Comparison of ENCODE assay signal across 8 cellular contexts in the genomic region with DNA sequence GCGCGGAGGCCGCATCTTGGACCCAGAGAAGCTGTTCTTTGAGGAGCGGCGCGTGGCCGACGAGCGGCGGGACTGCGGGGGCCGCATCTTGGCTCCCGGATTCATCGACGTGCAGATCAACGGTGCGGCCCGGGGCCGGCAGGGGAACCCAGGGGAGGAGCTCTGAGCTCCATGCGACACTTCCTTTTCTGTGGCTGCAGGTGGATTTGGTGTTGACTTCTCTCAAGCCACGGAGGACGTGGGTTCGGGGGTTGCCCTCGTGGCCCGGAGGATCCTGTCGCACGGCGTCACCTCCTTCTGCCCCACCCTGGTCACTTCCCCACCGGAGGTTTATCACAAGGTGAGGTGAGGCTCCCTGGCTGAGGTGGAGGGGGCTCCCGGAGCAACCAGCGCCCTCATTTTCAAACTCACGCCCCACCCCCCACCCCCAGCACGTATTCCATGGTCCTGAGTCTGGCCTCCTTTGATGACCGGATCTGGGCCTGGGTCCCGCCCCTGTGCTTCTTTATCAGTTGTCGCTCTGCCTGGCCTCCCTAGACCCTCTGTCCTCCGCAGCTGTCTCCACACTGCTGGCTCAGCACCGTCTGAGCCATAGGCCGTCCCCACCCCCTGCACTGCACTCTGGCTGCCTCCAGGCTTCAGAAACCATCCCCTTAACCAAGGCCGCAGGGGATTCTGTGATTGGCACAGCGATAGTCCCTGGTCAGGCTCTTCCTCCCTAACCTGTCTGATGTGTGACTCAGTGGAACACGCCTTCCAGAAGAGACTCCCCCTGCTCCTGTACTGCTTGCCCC. TPM values are rescaled to one million over a fixed set of nuclear protein-coding genes. Genes with fewer than 3 reads are reported as not detected.
DNase-seq lines count a peak whose midpoint lies in the region; ATAC-seq, FAIRE-seq and TF ChIP-seq lines count a peak whose summit lies in the region.

No MANE protein-coding gene starts in this region.

- peaks cover 7% of the 10 kb centered on the region for H3K4me1 ChIP-seq in foreskin keratinocyte
- peaks cover 13 to 32% (median 24%) of the 10 kb centered on the region in 3 donors for H3K4me1 ChIP-seq in pancreas

- H3K36me3 ChIP-seq in MG63 (peaks cover 62% of the 10 kb centered on the region), pancreas (no peaks in the 10 kb centered on the region)

- intact Hi-C loops in pancreas (cut with DNase I) = no loop called here

- ATAC-seq in GM18502 (IDR thresholded peaks at IDR 0.05; ENCODE audit: poor library complexity, unreplicated experiment) (peak; percentile 19), foreskin keratinocyte (peak; percentile 74), pancreas (peak in 3 of 4 donors; percentile 1 to 8 (median 3)), HG02884 (IDR thresholded peaks at IDR 0.05; ENCODE audit: unreplicated experiment) (no peak), GM18873 (IDR thresholded peaks at IDR 0.05; ENCODE audit: low FRiP score, unreplicated experiment) (no peak)

- DNase-seq in MG63 (no peak), activated T-helper 1 cell treated with Interleukin-2 at 50 U/mL for 16 hours (ENCODE audit: low read depth) (peak; percentile 51), foreskin keratinocyte (peak; percentile 40 to 70), pancreas (peak in 4 of 6 donors; percentile 16 to 78 (median 58)), HK-2 (ENCODE audit: unreplicated experiment) (no peak)

- no peak for FAIRE-seq in pancreas (lab: Jason Lieb, UNC)

- TF ChIP-seq CTCF in foreskin keratinocyte (conservative IDR thresholded peaks at IDR 0.05) = no peak
- TF ChIP-seq CTCF in pancreas (IDR thresholded peaks at IDR 0.05) = no peak

- H3K9me3 ChIP-seq in MG63 (no peaks in the 10 kb centered on the region), pancreas (no peaks in the 10 kb centered on the region)

- H3K27ac ChIP-seq in foreskin keratinocyte (no peak overlapping the region), pancreas (peak overlapping the region in 2 of 4 donors; percentile 55 to 61)

- H3K4me3 ChIP-seq in MG63 (peak overlapping the region; percentile 69), pancreas (peak overlapping the region; percentile 38 to 58 (median 47))

- no peaks in the 10 kb centered on the region for H3K27me3 ChIP-seq in MG63
- H3K27me3 ChIP-seq in foreskin keratinocyte = no peaks in the 10 kb centered on the region
- no peaks in the 10 kb centered on the region for H3K27me3 ChIP-seq in pancreas

- WGBS in pancreas, 2 donors = 27 to 28% methylated on average over 41 to 42 of the region's 42 CpGs

RNA-seq across cellular contexts. Expression of gene AMDHD2, which starts 0.8 kb away (rescaled TPM):
- total RNA-seq in MG63 (2014; rRNA removed; shearing (Covaris generic); ENCODE audit: low replicate concordance) = 15.8 and 25.9 TPM in 2 replicates
- total RNA-seq in foreskin keratinocyte = 19.0 and 20.5 TPM in 2 replicates
- 17.5 and 20.7 TPM in 2 replicates for polyA plus RNA-seq in foreskin keratinocyte
- 10 to 100 TPM in 4 of 6 donors, 1 to 10 TPM in 2; 8.0 to 18.7 (median 10.9) TPM for total RNA-seq in pancreas
- 10 to 100 TPM; 27.7 to 36.3 TPM for polyA plus RNA-seq in pancreas

RNA-seq across cellular contexts. Expression of gene ATP6V0C, which starts 7.2 kb away (rescaled TPM):
- total RNA-seq in MG63 (2014; rRNA removed; shearing (Covaris generic); ENCODE audit: low replicate concordance) = 15.0 and 19.4 TPM in 2 replicates
- total RNA-seq in foreskin keratinocyte (69.8 and 73.3 TPM in 2 replicates), pancreas (10 to 100 TPM; 39.9 to 92.3 (median 66.8) TPM)
- polyA plus RNA-seq in foreskin keratinocyte (213 and 228 TPM in 2 replicates), pancreas (100 to 1,000 TPM in 1 of 2 donors, 10 to 100 TPM in 1; 59.8 to 124 TPM)

RNA-seq across cellular contexts. Expression of gene CEMP1, which starts 10.2 kb away (rescaled TPM):
- total RNA-seq in MG63 (2014; rRNA removed; shearing (Covaris generic); ENCODE audit: low replicate concordance) = not detected in 2 replicates
- total RNA-seq in foreskin keratinocyte (not detected in 2 replicates), pancreas (under 1 TPM; 0.12 to 0.92 (median 0.62) TPM)
- polyA plus RNA-seq in foreskin keratinocyte (not detected in 2 replicates), pancreas (1 to 10 TPM; 1.1 to 1.2 TPM)

RNA-seq across cellular contexts. Expression of gene PDPK1, which starts 16.8 kb away (rescaled TPM):
- 6.6 and 7.6 TPM in 2 replicates for total RNA-seq in MG63 (2014; rRNA removed; shearing (Covaris generic); ENCODE audit: low replicate concordance)
- total RNA-seq in foreskin keratinocyte (17.6 and 19.4 TPM in 2 replicates), pancreas (10 to 100 TPM; 24.2 to 34.8 (median 31.9) TPM)
- polyA plus RNA-seq in foreskin keratinocyte (4.2 and 4.7 TPM in 2 replicates), pancreas (10 to 100 TPM; 12.7 to 27.3 TPM)

RNA-seq across cellular contexts. Expression of gene TBC1D24, which starts 46.1 kb away (rescaled TPM):
- total RNA-seq in MG63 (2014; rRNA removed; shearing (Covaris generic); ENCODE audit: low replicate concordance) = 12.9 and 14.8 TPM in 2 replicates
- total RNA-seq in foreskin keratinocyte (7.7 and 7.8 TPM in 2 replicates), pancreas (10 to 100 TPM; 16.8 to 23.7 (median 19.7) TPM)
- polyA plus RNA-seq in foreskin keratinocyte (2.5 and 2.9 TPM in 2 replicates), pancreas (10 to 100 TPM; 10.8 to 16.0 TPM)

Comparison
In these comparisons a context has a peak if more than half of its experiments do, and no peak if none do; other contexts are left out.
1. ATAC-seq: peak in GM18502 (single experiment), foreskin keratinocyte (single experiment) and pancreas (3 of 4); none in HG02884 (single experiment) and GM18873 (single experiment).
2. DNase-seq: peak in activated T-helper 1 cell treated with Interleukin-2 at 50 U/mL for 16 hours (single experiment), foreskin keratinocyte (2 of 2) and pancreas (4 of 6); none in MG63 (single experiment) and HK-2 (single experiment).